Comparison of ENCODE assay signal across 17 cellular contexts in genomic region chr4:123826896-123827295, GRCh38.
DNase-seq lines count a peak whose midpoint lies in the region; ATAC-seq and TF ChIP-seq lines count a peak whose summit lies in the region.
"Had no signal": no experiment of that assay in that cellular context is flagged by ENCODE, and none has a peak within 500 bp of the region (broad histone marks: within the 10 kb centered on the region; RNA-seq: fewer than 3 reads in every experiment).

No MANE protein-coding gene starts in this region.

- no peak overlapping the region for H3K4me3 Mint-ChIP-seq in type B pancreatic cell
- H3K4me3 Mint-ChIP-seq in activated CD4-positive, alpha-beta T cell treated with anti-CD3 and anti-CD28 coated beads, Interleukin-2, amount 10 ng/mL, durations not matched to agents 24 days and 14 days = no peak overlapping the region
- H3K4me3 Mint-ChIP-seq: GM23338, IgD-negative memory B cell had no signal

- DNase-seq in NCI-H1417 (lab: John Stamatoyannopoulos, UW) (peak in 2 of 3 experiments; percentile 2 to 20), NCI-H1417 treated with DMSO at 0.1 percent for 48 hours (lab: John Stamatoyannopoulos, UW) (no peak), astrocyte of the hippocampus (ENCODE audit: low read depth, low spot score) (peak; percentile 50), heart right ventricle (peak in 1 of 2 donors; percentile 72), type B pancreatic cell (ENCODE audit: extremely low spot score, unreplicated experiment) (no peak), WERI-Rb-1 (no peak)
- no peak for DNase-seq in activated CD4-positive, alpha-beta T cell treated with anti-CD3 and anti-CD28 coated beads, Interleukin-2, amount 10 ng/mL, durations not matched to agents 24 days and 14 days
- DNase-seq: 8988T, activated gamma-delta T cell, NCI-H1105, NCI-H524 treated with DMSO at 0.1 percent for 48 hours, SHP77 treated with DMSO at 0.1 percent for 48 hours, stomach had no signal

- peaks cover 26% of the 10 kb centered on the region for H3K4me1 Mint-ChIP-seq in type B pancreatic cell (ENCODE audit: unreplicated experiment)
- H3K4me1 Mint-ChIP-seq in activated CD4-positive, alpha-beta T cell treated with anti-CD3 and anti-CD28 coated beads, Interleukin-2, amount 10 ng/mL, durations not matched to agents 24 days and 14 days = no peaks in the 10 kb centered on the region
- H3K4me1 Mint-ChIP-seq: IgD-negative memory B cell had no signal

- intact Hi-C loops in heart right ventricle (cut with DNase I) = loop anchor here in 2 of 10 donors (5.0 to 10.0 kb wide), 3 partner anchors 40 to 432 kb away; partner anchors contain the start of gene SPRY1 (in 1 of the 2)
- intact Hi-C loops in activated CD4-positive, alpha-beta T cell treated with anti-CD3 and anti-CD28 coated beads, Interleukin-2, amount 10 ng/mL, durations not matched to agents 24 days and 14 days (cut with micrococcal nuclease) = no loop called here

- H3K36me3 Mint-ChIP-seq in type B pancreatic cell = peaks cover 4% of the 10 kb centered on the region
- no peaks in the 10 kb centered on the region for H3K36me3 Mint-ChIP-seq in activated CD4-positive, alpha-beta T cell treated with anti-CD3 and anti-CD28 coated beads, Interleukin-2, amount 10 ng/mL, durations not matched to agents 24 days and 14 days (ENCODE audit: low read depth)
- H3K36me3 Mint-ChIP-seq: IgD-negative memory B cell had no signal

- no peak overlapping the region for H3K9ac ChIP-seq in skeletal muscle tissue (ENCODE audit: low read depth in 1 of 3, low read length in 3 of 3)

- H3K4me1 ChIP-seq in heart right ventricle = peaks cover 5 to 42% (median 36%) of the 10 kb centered on the region in 9 donors
- H3K4me1 ChIP-seq in skeletal muscle tissue (ENCODE audit: control insufficient read depth in 3 of 3, insufficient read depth in 3 of 3, low read length in 3 of 3) = peaks cover 10 to 15% (median 10%) of the 10 kb centered on the region in 3 donors
- H3K4me1 ChIP-seq: stomach had no signal

- no peaks in the 10 kb centered on the region for H3K36me3 ChIP-seq in heart right ventricle
- no peaks in the 10 kb centered on the region for H3K36me3 ChIP-seq in skeletal muscle tissue (ENCODE audit: control insufficient read depth in 3 of 3, insufficient read depth in 3 of 3, low read length in 3 of 3)
- H3K36me3 ChIP-seq in WERI-Rb-1 = no peaks in the 10 kb centered on the region
- H3K36me3 ChIP-seq: stomach had no signal

- no peak overlapping the region for H3K4me3 ChIP-seq in heart right ventricle
- H3K4me3 ChIP-seq in skeletal muscle tissue (ENCODE audit: low read length in 3 of 3) = no peak overlapping the region
- no peak overlapping the region for H3K4me3 ChIP-seq in WERI-Rb-1 (ENCODE audit: low read depth, low read length)
- H3K4me3 ChIP-seq: GM23338, smooth muscle cell, stomach had no signal

- H3K27me3 ChIP-seq in heart right ventricle = no peaks in the 10 kb centered on the region
- no peaks in the 10 kb centered on the region for H3K27me3 ChIP-seq in skeletal muscle tissue (ENCODE audit: control insufficient read depth in 3 of 3, insufficient read depth in 3 of 3, low read length in 3 of 3)
- no peaks in the 10 kb centered on the region for H3K27me3 ChIP-seq in WERI-Rb-1 (ENCODE audit: insufficient read depth, low read depth, severe bottlenecking)
- H3K27me3 ChIP-seq: stomach had no signal

- H3K27me3 Mint-ChIP-seq in type B pancreatic cell = peaks cover 2% of the 10 kb centered on the region
- H3K27me3 Mint-ChIP-seq in activated CD4-positive, alpha-beta T cell treated with anti-CD3 and anti-CD28 coated beads, Interleukin-2, amount 10 ng/mL, durations not matched to agents 24 days and 14 days = no peaks in the 10 kb centered on the region

- no peaks in the 10 kb centered on the region for H3K9me3 ChIP-seq in heart right ventricle
- H3K9me3 ChIP-seq in skeletal muscle tissue (ENCODE audit: control insufficient read depth in 3 of 3, low read length in 3 of 3) = no peaks in the 10 kb centered on the region
- no peaks in the 10 kb centered on the region for H3K9me3 ChIP-seq in WERI-Rb-1 (ENCODE audit: severe bottlenecking)
- H3K9me3 ChIP-seq: stomach had no signal

- H3K9me3 Mint-ChIP-seq in type B pancreatic cell = peaks cover 12% of the 10 kb centered on the region
- no peaks in the 10 kb centered on the region for H3K9me3 Mint-ChIP-seq in activated CD4-positive, alpha-beta T cell treated with anti-CD3 and anti-CD28 coated beads, Interleukin-2, amount 10 ng/mL, durations not matched to agents 24 days and 14 days

- TF ChIP-seq CTCF in heart right ventricle (IDR thresholded peaks at IDR 0.05) (no peak), type B pancreatic cell (conservative IDR thresholded peaks at IDR 0.05) (no peak), WERI-Rb-1 (IDR thresholded peaks at IDR 0.05; ENCODE audit: low read depth, low read length) (no peak)

- peak overlapping the region in 7 of 10 donors; percentile 4 to 77 (median 65) for H3K27ac ChIP-seq in heart right ventricle
- peak overlapping the region; percentile 11 for H3K27ac ChIP-seq in skeletal muscle tissue (ENCODE audit: low read depth, low read length)
- no peak overlapping the region for H3K27ac ChIP-seq in WERI-Rb-1
- H3K27ac ChIP-seq: stomach had no signal

- H3K27ac Mint-ChIP-seq in type B pancreatic cell = no peak overlapping the region
- H3K27ac Mint-ChIP-seq in activated CD4-positive, alpha-beta T cell treated with anti-CD3 and anti-CD28 coated beads, Interleukin-2, amount 10 ng/mL, durations not matched to agents 24 days and 14 days = no peak overlapping the region
- H3K27ac Mint-ChIP-seq: GM23338, IgD-negative memory B cell had no signal

- peak in 7 of 8 donors; percentile 46 to 84 (median 66) for ATAC-seq in heart right ventricle
- ATAC-seq: GM23338 had no signal

- WGBS in heart right ventricle, 2 donors = 52 to 66% methylated on average over 2 of the region's 2 CpGs

Comparison
In these comparisons a context has a peak if more than half of its experiments do, and no peak if none do; other contexts are left out.
1. DNase-seq: peak in NCI-H1417 (2 of 3) and astrocyte of the hippocampus (single experiment); none in NCI-H1417 treated with DMSO at 0.1 percent for 48 hours (single experiment), type B pancreatic cell (single experiment), WERI-Rb-1 (single experiment) and activated CD4-positive, alpha-beta T cell treated with anti-CD3 and anti-CD28 coated beads, Interleukin-2, amount 10 ng/mL, durations not matched to agents 24 days and 14 days (single experiment).